ENCODE assay signal across 30 cellular contexts in the genomic region with DNA sequence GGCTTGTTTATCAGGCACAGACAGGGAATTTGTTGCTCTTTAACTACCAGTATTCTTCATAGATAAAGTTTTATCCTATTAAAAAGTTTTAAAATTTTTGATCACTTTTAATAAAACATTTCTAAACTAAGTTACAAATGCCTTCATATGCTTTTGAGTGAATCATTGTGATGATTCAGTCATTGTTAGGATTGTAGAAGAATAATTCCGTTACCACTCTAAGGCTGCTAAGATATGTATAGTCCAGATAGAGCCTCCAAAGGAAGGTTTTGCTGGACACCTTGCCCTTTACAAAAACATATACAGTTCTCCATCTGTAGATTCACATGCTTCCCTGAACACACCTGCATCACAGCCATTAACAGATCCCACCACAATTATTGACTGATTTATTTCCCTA.
"Had no signal": no experiment of that assay in that cellular context is flagged by ENCODE, and none has a peak within 500 bp of the region (broad histone marks: within the 10 kb centered on the region; RNA-seq: fewer than 3 reads in every experiment).

No MANE protein-coding gene starts in this region.

- H3K27ac ChIP-seq: gastrocnemius medialis, left ventricle myocardium inferior, sigmoid colon, thoracic aorta, upper lobe of left lung had no signal

- H3K4me1 Mint-ChIP-seq: activated naive CD4-positive, alpha-beta T cell treated with anti-CD3 and anti-CD28 coated beads, Interleukin-2, amount 10 ng/mL, durations not matched to agents 7 days and 5 days; activated naive CD8-positive, alpha-beta T cell treated with anti-CD3 and anti-CD28 coated beads, Interleukin-2, amount 50 U/mL, for 24 hours; naive thymus-derived CD4-positive, alpha-beta T cell; stimulated activated naive B cell treated with anti-CD40 and anti-IgM and Interleukin-4, amounts not matched to agents 10 μg/mL and 1 μg/mL and 100 μg/mL, for 72 hours; T-helper 17 cell had no signal

- H3K9me3 Mint-ChIP-seq: activated naive CD4-positive, alpha-beta T cell treated with anti-CD3 and anti-CD28 coated beads, Interleukin-2, amount 10 ng/mL, durations not matched to agents 7 days and 5 days; activated naive CD8-positive, alpha-beta T cell treated with anti-CD3 and anti-CD28 coated beads, Interleukin-2, amount 50 U/mL, for 24 hours; brain; dendritic cell treated with granulocyte-macrophage colony-stimulating factor and Interleukin-4, amounts not matched to agents 40 ng/mL and 50 ng/mL, for 4 days; neural crest cell; stimulated activated naive B cell treated with anti-CD40 and anti-IgM and Interleukin-4, amounts not matched to agents 10 μg/mL and 1 μg/mL and 100 μg/mL, for 72 hours had no signal

- H3K27me3 Mint-ChIP-seq: activated naive CD4-positive, alpha-beta T cell treated with anti-CD3 and anti-CD28 coated beads, Interleukin-2, amount 10 ng/mL, durations not matched to agents 7 days and 5 days; brain had no signal

- H3K9me3 ChIP-seq: gastrocnemius medialis, left ventricle myocardium inferior, sigmoid colon, thoracic aorta, upper lobe of left lung had no signal

- H3K36me3 ChIP-seq: gastrocnemius medialis, left ventricle myocardium inferior, sigmoid colon, thoracic aorta, upper lobe of left lung had no signal

- DNase-seq: activated CD4-positive, alpha-beta T cell treated with anti-CD3 and anti-CD28 coated beads for 4 hours; activated CD4-positive, alpha-beta T cell treated with anti-CD3 and anti-CD28 coated beads, Interleukin-2, amount 50 U/mL, for 48 hours; activated CD4-positive, CD25-positive, alpha-beta regulatory T cell; activated effector memory CD4-positive, alpha-beta T cell treated with Interleukin-2 at 50 U/mL for 16 hours; activated naive CD4-positive, alpha-beta T cell treated with anti-CD3 and anti-CD28 coated beads, Interleukin-2, amount 10 ng/mL, durations not matched to agents 7 days and 5 days; activated naive CD8-positive, alpha-beta T cell treated with anti-CD3 and anti-CD28 coated beads, Interleukin-2, amount 50 U/mL, for 24 hours; activated T-cell treated with anti-CD3 and anti-CD28 coated beads, Interleukin-2, amount 50 U/mL, for 48 hours; anterior cingulate cortex; caudate nucleus; effector CD4-positive, alpha-beta T cell; gastrocnemius medialis; head of caudate nucleus; hypothalamus; left ventricle myocardium inferior; naive thymus-derived CD4-positive, alpha-beta T cell; occipital lobe; retina; sigmoid colon; stimulated activated CD4-positive, alpha-beta T cell treated with anti-CD3 and anti-CD28 coated beads, Interleukin-15, amount 100 ng/mL, for 24 hours; stimulated activated CD4-positive, alpha-beta T cell treated with anti-CD3 and anti-CD28 coated beads, Interleukin-2, amount 100 ng/mL, for 48 hours; stimulated activated CD8-positive, alpha-beta memory T cell treated with anti-CD3 and anti-CD28 coated beads, Interleukin-4, amount 100 ng/mL, for 48 hours; stimulated activated naive B cell treated with anti-CD40 and anti-IgM and Interleukin-4, amounts not matched to agents 10 μg/mL and 1 μg/mL and 100 μg/mL, for 72 hours; T-helper 17 cell; upper lobe of left lung had no signal

- H3K27me3 ChIP-seq: gastrocnemius medialis, sigmoid colon, upper lobe of left lung had no signal

- H3K4me3 Mint-ChIP-seq: activated naive CD4-positive, alpha-beta T cell treated with anti-CD3 and anti-CD28 coated beads, Interleukin-2, amount 10 ng/mL, durations not matched to agents 7 days and 5 days; activated naive CD8-positive, alpha-beta T cell treated with anti-CD3 and anti-CD28 coated beads, Interleukin-2, amount 50 U/mL, for 24 hours; brain; dendritic cell treated with granulocyte-macrophage colony-stimulating factor and Interleukin-4, amounts not matched to agents 40 ng/mL and 50 ng/mL, for 4 days; naive thymus-derived CD4-positive, alpha-beta T cell; neural crest cell; stimulated activated naive B cell treated with anti-CD40 and anti-IgM and Interleukin-4, amounts not matched to agents 10 μg/mL and 1 μg/mL and 100 μg/mL, for 72 hours; T-helper 17 cell had no signal

- FAIRE-seq: endometrium had no signal

- H3K36me3 Mint-ChIP-seq: activated naive CD4-positive, alpha-beta T cell treated with anti-CD3 and anti-CD28 coated beads, Interleukin-2, amount 10 ng/mL, durations not matched to agents 7 days and 5 days; brain; naive thymus-derived CD4-positive, alpha-beta T cell; stimulated activated naive B cell treated with anti-CD40 and anti-IgM and Interleukin-4, amounts not matched to agents 10 μg/mL and 1 μg/mL and 100 μg/mL, for 72 hours had no signal

- H3K4me3 ChIP-seq: gastrocnemius medialis, left ventricle myocardium inferior, sigmoid colon, smooth muscle cell, thoracic aorta, upper lobe of left lung had no signal

- ATAC-seq: activated naive CD8-positive, alpha-beta T cell treated with anti-CD3 and anti-CD28 coated beads, Interleukin-2, amount 50 U/mL, for 24 hours; gastrocnemius medialis; naive thymus-derived CD4-positive, alpha-beta T cell; stimulated activated naive B cell treated with anti-CD40 and anti-IgM and Interleukin-4, amounts not matched to agents 10 μg/mL and 1 μg/mL and 100 μg/mL, for 72 hours; T-helper 17 cell had no signal

- H3K27ac Mint-ChIP-seq: activated naive CD4-positive, alpha-beta T cell treated with anti-CD3 and anti-CD28 coated beads, Interleukin-2, amount 10 ng/mL, durations not matched to agents 7 days and 5 days; activated naive CD8-positive, alpha-beta T cell treated with anti-CD3 and anti-CD28 coated beads, Interleukin-2, amount 50 U/mL, for 24 hours; brain; dendritic cell treated with granulocyte-macrophage colony-stimulating factor and Interleukin-4, amounts not matched to agents 40 ng/mL and 50 ng/mL, for 4 days; naive thymus-derived CD4-positive, alpha-beta T cell; stimulated activated naive B cell treated with anti-CD40 and anti-IgM and Interleukin-4, amounts not matched to agents 10 μg/mL and 1 μg/mL and 100 μg/mL, for 72 hours; T-helper 17 cell had no signal

- H3K4me1 ChIP-seq: gastrocnemius medialis, sigmoid colon, upper lobe of left lung had no signal
